In the genomic region with DNA sequence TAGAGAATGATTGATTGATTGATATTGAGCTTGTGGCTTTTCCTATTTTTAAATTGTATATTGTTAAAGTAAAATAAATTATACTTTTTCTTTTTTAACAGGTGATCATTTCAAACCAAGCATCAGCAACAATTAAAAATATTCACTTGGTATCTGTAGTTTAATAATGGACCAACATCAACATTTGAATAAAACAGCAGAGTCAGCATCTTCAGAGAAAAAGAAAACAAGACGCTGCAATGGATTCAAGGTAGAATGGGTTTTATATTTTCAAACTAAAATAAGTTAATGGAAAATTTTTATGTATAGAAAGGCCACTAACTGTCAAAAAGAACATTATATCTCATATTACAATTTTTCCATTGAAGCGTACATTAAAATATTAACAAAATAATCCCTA, we compare ENCODE assay signal across 33 cellular contexts. TPM values are rescaled to one million over a fixed set of nuclear protein-coding genes. Genes with fewer than 3 reads are reported as not detected.
"Had no signal": no experiment of that assay in that cellular context is flagged by ENCODE, and none has a peak within 500 bp of the region (broad histone marks: within the 10 kb centered on the region; RNA-seq: fewer than 3 reads in every experiment).

No MANE protein-coding gene starts in this region.

- H3K9ac ChIP-seq: neural progenitor cell, parathyroid adenoma had no signal

- H3K79me2 ChIP-seq: parathyroid adenoma had no signal

- H3K27ac ChIP-seq: neural progenitor cell, ovary, parathyroid adenoma, psoas muscle, skin epidermis, spleen, suprapubic skin, testis, tibial artery, transverse colon, upper lobe of right lung, uterus had no signal

- DNase-seq: natural killer cell; occipital lobe; ovary; posterior cingulate gyrus; psoas muscle; right cardiac atrium; spleen; stimulated activated CD4-positive, alpha-beta T cell treated with anti-CD3 and anti-CD28 coated beads, Interleukin-12 subunit alpha, Interleukin-12 subunit beta, amount 100 ng/mL, for 4 hours; stimulated activated CD4-positive, alpha-beta T cell treated with anti-CD3 and anti-CD28 coated beads, Interleukin-1b, Interleukin-23, amount 100 ng/mL, for 48 hours; stimulated activated CD4-positive, alpha-beta T cell treated with anti-CD3 and anti-CD28 coated beads, Interleukin-4, amount 100 ng/mL, for 1 hour; stimulated activated CD4-positive, alpha-beta T cell treated with anti-CD3 and anti-CD28 coated beads, Interleukin-4, amount 100 ng/mL, for 4 hours; stimulated activated CD8-positive, alpha-beta memory T cell treated with anti-CD3 and anti-CD28 coated beads, Interleukin-4, amount 100 ng/mL, for 48 hours; stimulated activated naive CD4-positive, alpha-beta T cell; stimulated activated naive CD8-positive, alpha-beta T cell treated with anti-CD3 and anti-CD28 coated beads, Interleukin-15, amount 100 ng/mL, for 72 hours; stimulated activated naive CD8-positive, alpha-beta T cell treated with anti-CD3 and anti-CD28 coated beads, Interleukin-15, Interleukin-2, amounts not matched to agents 100 U/mL and 50 U/mL, for 24 hours; substantia nigra; testis; tibial artery; transverse colon; upper lobe of right lung; uterus had no signal

- H3K9me3 ChIP-seq: ovary, psoas muscle, suprapubic skin, testis, tibial artery, transverse colon, upper lobe of right lung, uterus had no signal

- H3K36me3 ChIP-seq: neural progenitor cell, ovary, spleen, suprapubic skin, tibial artery, transverse colon, upper lobe of right lung, uterus had no signal

- H2AFZ ChIP-seq: neural progenitor cell, parathyroid adenoma had no signal

- H3K4me3 ChIP-seq: neural progenitor cell, ovary, psoas muscle, skin epidermis, smooth muscle cell, spleen, suprapubic skin, testis, tibial artery, transverse colon, upper lobe of right lung, uterus had no signal

- ATAC-seq: natural killer cell; psoas muscle; right cardiac atrium; sciatic nerve; stimulated activated memory B cell treated with anti-CD40 and anti-IgM and Interleukin-4, amounts not matched to agents 10 μg/mL and 1 μg/mL and 100 μg/mL, for 72 hours; stimulated activated naive CD8-positive, alpha-beta T cell treated with anti-CD3 and anti-CD28 coated beads, Interleukin-15, amount 100 ng/mL, for 72 hours; stimulated activated naive CD8-positive, alpha-beta T cell treated with anti-CD3 and anti-CD28 coated beads, Interleukin-15, Interleukin-2, amounts not matched to agents 100 U/mL and 50 U/mL, for 24 hours; upper lobe of right lung had no signal

- H3K27me3 ChIP-seq: neural progenitor cell, ovary, spleen, suprapubic skin, testis, tibial artery, transverse colon, upper lobe of right lung, uterus had no signal

- H3K4me2 ChIP-seq: neural progenitor cell, smooth muscle cell had no signal

- H3K4me1 ChIP-seq: neural progenitor cell, parathyroid adenoma, psoas muscle, spleen, suprapubic skin, testis, tibial artery, transverse colon, upper lobe of right lung, uterus had no signal

RNA-seq across cellular contexts. Expression of a gene that starts 5.1 kb away (rescaled TPM):
- total RNA-seq: natural killer cell, osteoblast, progenitor cell of endocrine pancreas, psoas muscle, renal cortical epithelial cell, right cardiac atrium, smooth muscle cell, spleen, suprapubic skin, upper lobe of right lung, urinary bladder had no signal
- polyA plus RNA-seq: neural cell, right cardiac atrium, smooth muscle cell, urinary bladder had no signal
